In the genomic region with DNA sequence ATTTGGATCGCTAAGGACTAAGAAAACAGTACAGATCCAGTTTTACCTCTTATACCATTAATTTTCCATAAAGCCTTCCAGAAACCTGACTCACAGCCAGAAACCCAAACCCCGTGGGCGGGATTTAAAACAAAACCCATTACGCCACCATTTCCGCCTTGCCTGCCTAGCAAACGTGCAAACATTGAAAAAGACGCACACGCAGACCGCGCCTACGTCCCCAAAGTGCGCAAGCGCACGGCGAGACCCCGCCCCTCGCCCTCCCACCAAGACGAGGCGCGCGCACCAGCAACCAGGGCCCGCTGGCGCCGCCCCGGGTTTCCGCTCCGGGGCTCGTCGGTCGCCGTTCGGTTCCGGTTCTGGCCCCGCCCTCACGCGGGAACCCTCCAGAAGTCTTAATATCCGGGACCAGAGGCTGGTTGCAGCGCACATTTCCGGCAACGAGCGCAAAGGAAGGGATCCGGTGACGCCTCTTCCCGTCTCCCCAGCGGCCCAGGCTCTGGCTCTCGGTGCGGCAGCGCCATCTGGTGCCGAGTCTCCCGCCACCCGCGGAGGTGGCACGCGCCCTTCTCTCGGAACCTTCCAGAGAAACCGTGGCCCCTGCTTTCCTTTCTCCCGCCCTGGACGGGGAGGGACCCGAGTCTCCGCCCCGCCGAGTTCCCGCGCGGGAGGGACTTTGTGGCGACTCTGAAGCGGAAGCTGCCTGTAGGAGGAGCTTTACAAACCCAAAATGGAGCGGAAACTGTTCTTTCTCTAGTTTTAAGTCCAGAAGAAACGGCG, we compare ENCODE assay signal across 8 cellular contexts.
DNase-seq lines count a peak whose midpoint lies in the region; ATAC-seq and TF ChIP-seq lines count a peak whose summit lies in the region.

No MANE protein-coding gene starts in this region.

- H3K4me3 ChIP-seq in HAP-1 (peak overlapping the region; percentile 37), MM.1S (ENCODE audit: low read length) (peak overlapping the region; percentile 74), neural progenitor cell (peak overlapping the region; percentile 66)

- in situ Hi-C loops in HAP-1 (cut with MboI; ENCODE audit: low sequenced_read_pairs): loop anchor here (25.0 kb wide), 1 partner anchor 305 kb away; no protein-coding TSS in a partner anchor

- H3F3A ChIP-seq in MM.1S (ENCODE audit: insufficient read depth, low read length) (peaks cover 24% of the 10 kb centered on the region), neural progenitor cell (ENCODE audit: low read depth) (peaks cover 42% of the 10 kb centered on the region)

- peak overlapping the region; percentile 95 for H3K9ac ChIP-seq in MM.1S (ENCODE audit: low read length)
- H3K9ac ChIP-seq in neural progenitor cell: peak overlapping the region; percentile 77

- H3K27me3 Mint-ChIP-seq in neural progenitor cell (ENCODE audit: insufficient read depth, low read depth): no peaks in the 10 kb centered on the region

- H3K4me1 ChIP-seq in HAP-1 (peaks cover 11% of the 10 kb centered on the region), MM.1S (ENCODE audit: low read length) (peaks cover 11% of the 10 kb centered on the region; the same call in 1 of the 2 replicates), foreskin keratinocyte (peaks cover 19% of the 10 kb centered on the region), neural progenitor cell (peaks cover 33% of the 10 kb centered on the region)

- peak overlapping the region; percentile 99 for H3K27ac Mint-ChIP-seq in neural progenitor cell

- H3K79me2 ChIP-seq in MM.1S (ENCODE audit: low read length) (no peaks in the 10 kb centered on the region), neural progenitor cell (ENCODE audit: low read depth) (no peaks in the 10 kb centered on the region)

- H4K20me1 ChIP-seq in MM.1S (ENCODE audit: insufficient read depth, low read length) (no peaks in the 10 kb centered on the region), neural progenitor cell (ENCODE audit: low read depth) (no peaks in the 10 kb centered on the region)

- TF ChIP-seq CTCF in MM.1S (IDR thresholded peaks at IDR 0.05; ENCODE audit: low read length) (peak; percentile 53), foreskin keratinocyte (conservative IDR thresholded peaks at IDR 0.05) (peak; percentile 100), neural progenitor cell (IDR thresholded peaks at IDR 0.05) (peak; percentile 78)

- no peaks in the 10 kb centered on the region for H3K9me3 ChIP-seq in HAP-1
- H3K9me3 ChIP-seq in MM.1S (replicated peaks; ENCODE audit: insufficient read depth, low read length): no peaks in the 10 kb centered on the region
- no peaks in the 10 kb centered on the region for H3K9me3 ChIP-seq in neural progenitor cell (ENCODE audit: low read depth)

- no peaks in the 10 kb centered on the region for H3K9me3 Mint-ChIP-seq in neural progenitor cell

- H3K4me2 ChIP-seq in MM.1S (ENCODE audit: low read depth, low read length) (peak overlapping the region; percentile 83), neural progenitor cell (peak overlapping the region; percentile 80)

- peak; percentile 91 for ATAC-seq in foreskin keratinocyte

- DNase-seq in GDM1 (lab: John Stamatoyannopoulos, UW): peak; percentile 100
- DNase-seq in HAP-1 (ENCODE audit: low spot score in 2 of 2): peak; percentile 92 to 97
- DNase-seq in MM.1S: peak; percentile 90
- peak; percentile 92 for DNase-seq in SIG-M5 (lab: John Stamatoyannopoulos, UW)
- peak; percentile 100 for DNase-seq in activated naive CD4-positive, alpha-beta T cell (lab: John Stamatoyannopoulos, UW)
- DNase-seq in foreskin keratinocyte: peak; percentile 97 to 98
- peak; percentile 97 for DNase-seq in neural progenitor cell (ENCODE audit: low spot score)
- peak; percentile 99 for DNase-seq in stromal cell of bone marrow (ENCODE audit: low read depth)

- no peaks in the 10 kb centered on the region for H3K9me2 ChIP-seq in MM.1S (replicated peaks; ENCODE audit: insufficient read depth, low read length)

- H3K27ac ChIP-seq in MM.1S (ENCODE audit: low read length) (peak overlapping the region; percentile 100), foreskin keratinocyte (peak overlapping the region; percentile 98), neural progenitor cell (peak overlapping the region; percentile 99)

- H2AFZ ChIP-seq in MM.1S (ENCODE audit: low read length) (peak overlapping the region; percentile 69), neural progenitor cell (replicated peaks) (peak overlapping the region; percentile 95)

- peaks cover 33% of the 10 kb centered on the region for H3K4me1 Mint-ChIP-seq in neural progenitor cell

- no peaks in the 10 kb centered on the region for H3K36me3 Mint-ChIP-seq in neural progenitor cell

- H3K4me3 Mint-ChIP-seq in neural progenitor cell: peak overlapping the region; percentile 92

- H3K36me3 ChIP-seq in HAP-1 (replicated peaks): no peaks in the 10 kb centered on the region
- no peaks in the 10 kb centered on the region for H3K36me3 ChIP-seq in MM.1S (replicated peaks; ENCODE audit: insufficient read depth, low read length)
- H3K36me3 ChIP-seq in neural progenitor cell: no peaks in the 10 kb centered on the region

- H3K27me3 ChIP-seq in HAP-1 (ENCODE audit: low read depth): no peaks in the 10 kb centered on the region
- no peaks in the 10 kb centered on the region for H3K27me3 ChIP-seq in MM.1S (replicated peaks; ENCODE audit: insufficient read depth, low read length)
- no peaks in the 10 kb centered on the region for H3K27me3 ChIP-seq in foreskin keratinocyte
- no peaks in the 10 kb centered on the region for H3K27me3 ChIP-seq in neural progenitor cell

Comparison
In these comparisons a context has a peak if more than half of its experiments do, and no peak if none do; other contexts are left out.
1. Peak in every context shown above with its lines: DNase-seq, ATAC-seq, H3K4me3 ChIP-seq and H3K27ac ChIP-seq.